ENCODE assay signal across 26 cellular contexts in the genomic region with DNA sequence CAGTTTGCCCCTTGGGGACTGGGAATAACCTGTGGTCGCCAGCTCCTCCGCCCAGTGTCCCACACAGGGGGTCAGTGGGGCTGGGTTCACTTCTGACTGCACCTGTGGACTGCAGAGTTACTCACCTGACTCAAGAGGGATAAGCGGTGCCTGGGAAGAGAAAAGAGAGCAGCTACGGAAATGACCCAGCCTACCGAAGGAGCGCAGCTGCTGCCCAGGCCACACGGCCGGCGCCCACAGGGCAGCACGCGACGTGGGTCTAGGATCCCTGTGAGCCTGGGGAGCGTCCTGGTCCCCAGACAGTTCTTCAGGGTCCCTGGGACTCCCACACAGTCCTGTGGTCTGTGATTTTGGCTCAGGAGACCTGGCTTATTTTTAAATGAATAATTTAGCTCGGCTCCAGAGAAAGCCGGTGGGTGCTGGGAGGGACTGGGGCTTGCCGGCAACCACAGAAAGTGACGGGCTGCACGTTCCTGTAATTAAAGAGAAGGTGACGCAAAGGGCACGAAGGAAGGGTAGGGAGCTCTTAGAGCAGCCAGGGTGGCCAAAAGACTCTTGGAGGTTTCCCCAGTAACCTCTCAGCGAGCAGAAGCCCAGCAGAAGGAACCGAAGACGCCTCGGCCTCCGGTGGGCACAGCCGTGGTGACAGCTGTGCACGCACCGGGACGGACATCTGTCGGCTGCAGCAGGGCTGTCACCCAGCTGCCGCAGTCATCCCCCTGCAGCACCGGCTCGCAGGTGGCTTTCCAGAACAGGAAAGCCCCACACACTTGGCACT.
DNase-seq lines count a peak whose midpoint lies in the region; ATAC-seq and TF ChIP-seq lines count a peak whose summit lies in the region.
"Had no signal": no experiment of that assay in that cellular context is flagged by ENCODE, and none has a peak within 500 bp of the region (broad histone marks: within the 10 kb centered on the region; RNA-seq: fewer than 3 reads in every experiment).

No MANE protein-coding gene starts in this region.

- peaks cover 0 to 6% of the 10 kb centered on the region in 2 donors for H3K4me1 ChIP-seq in left lung
- H3K4me1 ChIP-seq: parathyroid adenoma had no signal

- H3K9me3 Mint-ChIP-seq in stimulated activated memory B cell treated with anti-CD40 and anti-IgM and Interleukin-4, amounts not matched to agents 10 μg/mL and 1 μg/mL and 100 μg/mL, for 72 hours: no peaks in the 10 kb centered on the region
- H3K9me3 Mint-ChIP-seq: activated naive CD4-positive, alpha-beta T cell treated with anti-CD3 and anti-CD28 coated beads for 36 hours; activated T-helper 1 cell treated with anti-CD3 and anti-CD28 coated beads, Interleukin-12 subunit alpha, Interleukin-12 subunit beta, Interleukin-2, Interleukin-4 antibody, amounts not matched to agents 30 ng/mL and 10 ng/mL and 1 ng/mL, durations not matched to agents 14 hours and 24 hours and 36 hours; stimulated activated effector memory CD8-positive, alpha-beta T cell treated with anti-CD3 and anti-CD28 coated beads, Interleukin-12 subunit alpha, Interleukin-12 subunit beta, amount 100 ng/mL, for 72 hours had no signal

- no peaks in the 10 kb centered on the region for H3K9me3 ChIP-seq in left lung
- H3K9me3 ChIP-seq: adrenal gland, mucosa of descending colon, right atrium auricular region, SJCRH30 had no signal

- no peak overlapping the region for H3K27ac ChIP-seq in left lung
- H3K27ac ChIP-seq: adrenal gland, epithelial cell of prostate, parathyroid adenoma, right atrium auricular region, SJCRH30 had no signal

- no peaks in the 10 kb centered on the region for H3K4me1 Mint-ChIP-seq in stimulated activated memory B cell treated with anti-CD40 and anti-IgM and Interleukin-4, amounts not matched to agents 10 μg/mL and 1 μg/mL and 100 μg/mL, for 72 hours

- H3K27me3 Mint-ChIP-seq in stimulated activated memory B cell treated with anti-CD40 and anti-IgM and Interleukin-4, amounts not matched to agents 10 μg/mL and 1 μg/mL and 100 μg/mL, for 72 hours: peaks cover 39% of the 10 kb centered on the region

- no peak overlapping the region for H3K4me3 Mint-ChIP-seq in stimulated activated memory B cell treated with anti-CD40 and anti-IgM and Interleukin-4, amounts not matched to agents 10 μg/mL and 1 μg/mL and 100 μg/mL, for 72 hours
- H3K4me3 Mint-ChIP-seq: activated naive CD4-positive, alpha-beta T cell treated with anti-CD3 and anti-CD28 coated beads for 36 hours; activated T-helper 1 cell treated with anti-CD3 and anti-CD28 coated beads, Interleukin-12 subunit alpha, Interleukin-12 subunit beta, Interleukin-2, Interleukin-4 antibody, amounts not matched to agents 30 ng/mL and 10 ng/mL and 1 ng/mL, durations not matched to agents 14 hours and 24 hours and 36 hours; stimulated activated effector memory CD8-positive, alpha-beta T cell treated with anti-CD3 and anti-CD28 coated beads, Interleukin-12 subunit alpha, Interleukin-12 subunit beta, amount 100 ng/mL, for 72 hours had no signal

- DNase-seq in GM12865 (ENCODE audit: low read depth) (peak; percentile 11), NCI-H2171 (lab: John Stamatoyannopoulos, UW) (peak; percentile 91), RPMI8226 (peak; percentile 96), left lung (no peak), OCI-M2 (lab: John Stamatoyannopoulos, UW; ENCODE audit: unreplicated experiment) (no peak)
- DNase-seq: activated CD4-positive, alpha-beta T cell treated with anti-CD3 and anti-CD28 coated beads, Interleukin-2, amount 50 U/mL, for 4 hours; activated CD4-positive, CD25-positive, alpha-beta regulatory T cell; activated naive CD4-positive, alpha-beta T cell treated with anti-CD3 and anti-CD28 coated beads for 36 hours; adrenal gland; Calu3; effector CD4-positive, alpha-beta T cell; mucosa of descending colon; MV-4-11; NCI-H774; stimulated activated CD4-positive, alpha-beta T cell treated with anti-CD3 and anti-CD28 coated beads, Interleukin-12 subunit alpha, Interleukin-12 subunit beta, amount 100 ng/mL, for 4 hours; stimulated activated CD4-positive, alpha-beta T cell treated with anti-CD3 and anti-CD28 coated beads, Interleukin-4, amount 100 ng/mL, for 1 hour had no signal

- H3K27me3 ChIP-seq in left lung: peaks cover 0 to 58% of the 10 kb centered on the region in 2 donors
- H3K27me3 ChIP-seq: adrenal gland, right atrium auricular region, SJCRH30 had no signal

- peak; percentile 39 for ATAC-seq in stimulated activated memory B cell treated with anti-CD40 and anti-IgM and Interleukin-4, amounts not matched to agents 10 μg/mL and 1 μg/mL and 100 μg/mL, for 72 hours
- ATAC-seq in left lung (no peak), HG03039 (IDR thresholded peaks at IDR 0.05; ENCODE audit: unreplicated experiment) (no peak)
- ATAC-seq: mucosa of descending colon; Panc1; stimulated activated effector memory CD8-positive, alpha-beta T cell treated with anti-CD3 and anti-CD28 coated beads, Interleukin-12 subunit alpha, Interleukin-12 subunit beta, amount 100 ng/mL, for 72 hours had no signal

- H3K4me3 ChIP-seq in GM12865 (ENCODE audit: low read depth, low read length): no peak overlapping the region
- H3K4me3 ChIP-seq in left lung: no peak overlapping the region
- H3K4me3 ChIP-seq: adrenal gland, lung, mucosa of descending colon, right atrium auricular region, SJCRH30 had no signal

- no peaks in the 10 kb centered on the region for H3K36me3 Mint-ChIP-seq in stimulated activated memory B cell treated with anti-CD40 and anti-IgM and Interleukin-4, amounts not matched to agents 10 μg/mL and 1 μg/mL and 100 μg/mL, for 72 hours
- H3K36me3 Mint-ChIP-seq: stimulated activated effector memory CD8-positive, alpha-beta T cell treated with anti-CD3 and anti-CD28 coated beads, Interleukin-12 subunit alpha, Interleukin-12 subunit beta, amount 100 ng/mL, for 72 hours had no signal

- H3K36me3 ChIP-seq in left lung: peaks cover 0 to 12% of the 10 kb centered on the region in 2 donors
- H3K36me3 ChIP-seq: adrenal gland, right atrium auricular region, SJCRH30 had no signal

- intact Hi-C loops in left lung (cut with DNase I): loop anchor here in 1 of 2 donors (10.0 kb wide), 1 partner anchor 202 kb away; no protein-coding TSS in a partner anchor

- TF ChIP-seq CTCF in GM12865 (IDR thresholded peaks at IDR 0.05; ENCODE audit: insufficient read depth, low read depth, low read length, missing control alignments) (no peak), left lung (IDR thresholded peaks at IDR 0.05) (no peak)

- no peak overlapping the region for H3K27ac Mint-ChIP-seq in stimulated activated memory B cell treated with anti-CD40 and anti-IgM and Interleukin-4, amounts not matched to agents 10 μg/mL and 1 μg/mL and 100 μg/mL, for 72 hours
- H3K27ac Mint-ChIP-seq: activated naive CD4-positive, alpha-beta T cell treated with anti-CD3 and anti-CD28 coated beads for 36 hours; activated T-helper 1 cell treated with anti-CD3 and anti-CD28 coated beads, Interleukin-12 subunit alpha, Interleukin-12 subunit beta, Interleukin-2, Interleukin-4 antibody, amounts not matched to agents 30 ng/mL and 10 ng/mL and 1 ng/mL, durations not matched to agents 14 hours and 24 hours and 36 hours; stimulated activated effector memory CD8-positive, alpha-beta T cell treated with anti-CD3 and anti-CD28 coated beads, Interleukin-12 subunit alpha, Interleukin-12 subunit beta, amount 100 ng/mL, for 72 hours had no signal

Comparison
In these comparisons a context has a peak if more than half of its experiments do, and no peak if none do; other contexts are left out.
1. DNase-seq: peak in GM12865 (single experiment), NCI-H2171 (single experiment) and RPMI8226 (single experiment); none in left lung (0 of 2) and OCI-M2 (single experiment).